Comparison of ENCODE assay signal across 1 cellular context in genomic region chr17:488993-489757, GRCh38.
TF ChIP-seq lines count a peak whose summit lies in the region.

No MANE protein-coding gene starts in this region.

TF ChIP-seq in GM12878, 131 proteins besides CTCF, POLR2A, EP300 and RAD21 (continued from another document):
- TF ChIP-seq NKRF (conservative IDR thresholded peaks at IDR 0.05) (no peak), ZNF622 (IDR thresholded peaks at IDR 0.05) (no peak), CEBPZ (IDR thresholded peaks at IDR 0.05; ENCODE audit: low read depth, low read length) (no peak), RFX5 (IDR thresholded peaks at IDR 0.05; ENCODE audit: low read depth, low read length) (no peak), SP1 (IDR thresholded peaks at IDR 0.05; ENCODE audit: low read depth, low read length) (no peak), NFYA (IDR thresholded peaks at IDR 0.05; ENCODE audit: borderline replicate concordance, low read depth, low read length) (no peak), BACH1 (IDR thresholded peaks at IDR 0.05; ENCODE audit: borderline replicate concordance) (no peak), SKIL (IDR thresholded peaks at IDR 0.05; ENCODE audit: low read depth, poor library complexity, severe bottlenecking) (no peak), WRNIP1 (IDR thresholded peaks at IDR 0.05; ENCODE audit: borderline replicate concordance, low read depth, low read length) (no peak)
